Comparison of ENCODE assay signal across 2 cellular contexts in genomic region chr6:85364354-85364753, GRCh38.
TF ChIP-seq lines count a peak whose summit lies in the region.

No MANE protein-coding gene starts in this region.

TF ChIP-seq in IMR-90, 13 proteins besides CTCF, POLR2A, EP300 and RAD21 (continued from another document):
- TF ChIP-seq FOS (IDR thresholded peaks at IDR 0.05; ENCODE audit: low read depth, low read length) (peak; percentile 44), RFX5 (IDR thresholded peaks at IDR 0.05; ENCODE audit: low read depth, low read length) (no peak), USF2 (IDR thresholded peaks at IDR 0.05; ENCODE audit: low read depth, low read length) (peak; percentile 35; the same call in 1 of the 2 replicates), SMC3 (IDR thresholded peaks at IDR 0.05; ENCODE audit: low read depth, low read length) (no peak), NFE2L2 (IDR thresholded peaks at IDR 0.05; ENCODE audit: low read depth, low read length) (no peak), CHD1 (IDR thresholded peaks at IDR 0.05; ENCODE audit: low read depth, low read length) (no peak), MXI1 (IDR thresholded peaks at IDR 0.05; ENCODE audit: borderline replicate concordance, low read depth, low read length) (no peak), MAFK (IDR thresholded peaks at IDR 0.05; ENCODE audit: low read depth, low read length) (no peak), RCOR1 (IDR thresholded peaks at IDR 0.05; ENCODE audit: insufficient replicate concordance, low read length) (no peak), MAZ (IDR thresholded peaks at IDR 0.05; ENCODE audit: borderline replicate concordance, low read depth, low read length) (no peak), ELK1 (IDR thresholded peaks at IDR 0.05; ENCODE audit: borderline replicate concordance, low read depth, low read length) (no peak)

TF ChIP-seq in HepG2, 621 proteins besides CTCF, POLR2A, EP300 and RAD21:
- TF ChIP-seq ZNF407 (CRISPR knock-in tag; IDR thresholded peaks at IDR 0.05; ENCODE audit: not compliant biosample characterization) (no peak), ZSCAN20 (CRISPR knock-in tag; IDR thresholded peaks at IDR 0.05; ENCODE audit: borderline replicate concordance) (no peak)
